Comparison of ENCODE assay signal across 7 cellular contexts in genomic region chr12:113699984-113700383, GRCh38.
A peak's percentile ranks its signal among the peaks of the same experiment; 100 is the strongest.
DNase-seq lines count a peak whose midpoint lies in the region; ATAC-seq, FAIRE-seq and TF ChIP-seq lines count a peak whose summit lies in the region.
"Not testable (repeated sequence)": the region's sequence is repeated elsewhere in the genome, so short reads cannot be mapped to it uniquely, and the experiment has no call there.

No MANE protein-coding gene starts in this region.

- H2BK12ac ChIP-seq in H1 (ENCODE audit: low read depth, low read length); neuronal stem cell (ENCODE audit: low read length): not testable (repeated sequence)

- not testable (repeated sequence) for H3K4me3 Mint-ChIP-seq in astrocyte (ENCODE audit: unreplicated experiment); glutamatergic neuron (ENCODE audit: unreplicated experiment); neural progenitor cell

- peak overlapping the region; percentile 13 for H3K27ac Mint-ChIP-seq in astrocyte (ENCODE audit: unreplicated experiment)
- H3K27ac Mint-ChIP-seq in glutamatergic neuron (ENCODE audit: unreplicated experiment), result peak overlapping the region; percentile 4
- peak overlapping the region; percentile 76 for H3K27ac Mint-ChIP-seq in neural progenitor cell

- not testable (repeated sequence) for H3K14ac ChIP-seq in H1 (ENCODE audit: insufficient read length); neuronal stem cell (ENCODE audit: low read length)

- H3K23ac ChIP-seq in H1 (ENCODE audit: insufficient read length); neuronal stem cell (ENCODE audit: low read depth, low read length, poor library complexity): not testable (repeated sequence)

- in situ Hi-C loops in K562 (cut with MboI); HepG2 (cut with HindIII; ENCODE audit: extremely low pct_ligation_motif_present, low pct_unique_long_range_greater_than_20kb): not testable (repeated sequence)

- H3K4me3 ChIP-seq in astrocyte (ENCODE audit: insufficient read depth, low read depth, low read length); K562; H1 (ENCODE audit: extremely low read depth in 1 of 4, insufficient read depth in 2 of 4, low read depth in 3 of 4, low read length in 4 of 4); HepG2 (replicated peaks in 1 of 3; ENCODE audit: insufficient read depth in 1 of 3, low read depth in 2 of 3, low read length in 3 of 3); neural progenitor cell; neuronal stem cell (ENCODE audit: low read length in 2 of 2): not testable (repeated sequence)

- not testable (repeated sequence) for H4K8ac ChIP-seq in H1 (ENCODE audit: extremely low read depth, insufficient read depth, low read length); neuronal stem cell (ENCODE audit: low read depth, low read length)

- not testable (repeated sequence) for H4K91ac ChIP-seq in H1 (replicated peaks; ENCODE audit: insufficient read length, low read length); neuronal stem cell (ENCODE audit: low read depth, low read length, poor library complexity)

- FAIRE-seq in astrocyte (lab: Jason Lieb, UNC); K562 (lab: Jason Lieb, UNC); H1 (lab: Jason Lieb, UNC); HepG2 (lab: Jason Lieb, UNC): not testable (repeated sequence)

- not testable (repeated sequence) for H3K27ac ChIP-seq in astrocyte (ENCODE audit: low read depth, low read length); K562 (ENCODE audit: extremely low read depth, low read depth, low read length); H1 (ENCODE audit: low read depth, low read length); HepG2 (ENCODE audit: extremely low read length, insufficient read depth, low read length); neural progenitor cell; neuronal stem cell (replicated peaks; ENCODE audit: low read length)

- H2BK5ac ChIP-seq in H1 (ENCODE audit: low read depth, low read length); neuronal stem cell (ENCODE audit: low read length): not testable (repeated sequence)

- intact Hi-C loops in K562 (cut with micrococcal nuclease); HepG2 (cut with micrococcal nuclease; ENCODE audit: unreplicated experiment): not testable (repeated sequence)

- not testable (repeated sequence) for H2AFZ ChIP-seq in astrocyte (ENCODE audit: low read depth, low read length); K562 (ENCODE audit: low read depth, low read length); H1 (ENCODE audit: low read length); HepG2 (ENCODE audit: low read length); neural progenitor cell (replicated peaks); neuronal stem cell (ENCODE audit: low read length)

- H3K36me3 Mint-ChIP-seq in astrocyte (ENCODE audit: low read depth, unreplicated experiment); glutamatergic neuron (ENCODE audit: unreplicated experiment); neural progenitor cell: not testable (repeated sequence)

- ATAC-seq in K562, HepG2: not testable (repeated sequence)

- not testable (repeated sequence) for DNase-seq in astrocyte (ENCODE audit: low read depth); K562 (ENCODE audit: extremely low read depth in 1 of 4, low spot score in 3 of 4); H1 (ENCODE audit: low read depth in 1 of 2, low spot score in 2 of 2); glutamatergic neuron; HepG2 (ENCODE audit: low spot score); neural progenitor cell (ENCODE audit: low spot score); neuronal stem cell (ENCODE audit: low spot score)

- H3F3A ChIP-seq in neural progenitor cell (ENCODE audit: low read depth), result peaks cover 19% of the 10 kb centered on the region

- TF ChIP-seq EP300 in K562 (IDR thresholded peaks at IDR 0.05; ENCODE audit: low read length); H1 (IDR thresholded peaks at IDR 0.05; ENCODE audit: borderline replicate concordance in 1 of 2, low read depth in 2 of 2, low read length in 2 of 2); HepG2 (IDR thresholded peaks at IDR 0.05; ENCODE audit: low read depth in 2 of 2, low read length in 2 of 2); HepG2 (CRISPR knock-in tag; IDR thresholded peaks at IDR 0.05; ENCODE audit: borderline replicate concordance): not testable (repeated sequence)

- H3K9me3 Mint-ChIP-seq in astrocyte (ENCODE audit: unreplicated experiment); glutamatergic neuron (ENCODE audit: unreplicated experiment); neural progenitor cell: not testable (repeated sequence)

- H2AK5ac ChIP-seq in H1 (ENCODE audit: low read depth, low read length); neuronal stem cell (ENCODE audit: low read depth, low read length): not testable (repeated sequence)

- not testable (repeated sequence) for H3K79me2 ChIP-seq in astrocyte (ENCODE audit: insufficient read depth, low read length); K562 (ENCODE audit: control insufficient read depth, insufficient read depth, low read length); H1 (ENCODE audit: control insufficient read depth in 1 of 2, insufficient read depth in 2 of 2, low read length in 2 of 2); HepG2 (ENCODE audit: insufficient read depth, low read length); neural progenitor cell (ENCODE audit: low read depth)

- H4K20me1 ChIP-seq in astrocyte (ENCODE audit: insufficient read depth, low read length); K562 (replicated peaks; ENCODE audit: control insufficient read depth, insufficient read depth, low read length); H1 (replicated peaks in 1 of 2; ENCODE audit: control insufficient read depth in 1 of 2, insufficient read depth in 2 of 2, low read length in 2 of 2); HepG2 (ENCODE audit: insufficient read depth, low read length); neural progenitor cell (ENCODE audit: low read depth): not testable (repeated sequence)

- not testable (repeated sequence) for TF ChIP-seq RAD21 in K562 (CRISPR knock-in tag; conservative IDR thresholded peaks at IDR 0.05 in 1 of 2, IDR thresholded peaks at IDR 0.05 in 1 of 2); H1 (IDR thresholded peaks at IDR 0.05 in 1 of 2, conservative IDR thresholded peaks at IDR 0.05 in 1 of 2; ENCODE audit: low read depth in 2 of 2, low read length in 2 of 2); HepG2 (CRISPR knock-in tag; IDR thresholded peaks at IDR 0.05)

- H3K4me2 ChIP-seq in astrocyte (ENCODE audit: low read length); K562 (ENCODE audit: insufficient read depth, low read length); H1 (ENCODE audit: insufficient read depth in 1 of 2, low read depth in 2 of 2, low read length in 2 of 2); HepG2 (ENCODE audit: low read depth, low read length); neural progenitor cell; neuronal stem cell (ENCODE audit: insufficient read depth, low read length, poor library complexity, severe bottlenecking): not testable (repeated sequence)

- not testable (repeated sequence) for H3K79me1 ChIP-seq in H1 (ENCODE audit: low read depth, low read length); neuronal stem cell (ENCODE audit: low read depth, low read length)

- not testable (repeated sequence) for H2BK120ac ChIP-seq in H1 (replicated peaks; ENCODE audit: low read depth, low read length); neuronal stem cell (ENCODE audit: low read depth, low read length)

- H3K27me3 ChIP-seq in astrocyte (ENCODE audit: insufficient read depth, low read length); H1 (replicated peaks in 1 of 4; ENCODE audit: control insufficient read depth in 3 of 4, extremely low read depth in 1 of 4, insufficient read depth in 3 of 4, low read length in 3 of 4); HepG2 (ENCODE audit: control insufficient read depth in 1 of 2, insufficient read depth in 2 of 2, low read length in 2 of 2); neural progenitor cell: not testable (repeated sequence)
- H3K27me3 ChIP-seq in K562 (ENCODE audit: control insufficient read depth in 2 of 2, insufficient read depth in 2 of 2, low read length in 2 of 2) (peaks cover 13 to 43% of the 10 kb centered on the region in 2 experiments), neuronal stem cell (ENCODE audit: control insufficient read depth in 3 of 3, insufficient read depth in 3 of 3, low read depth in 1 of 3, low read length in 3 of 3) (peaks cover 0 to 41% (median 0%) of the 10 kb centered on the region in 3 experiments)

- H3K4me1 Mint-ChIP-seq in astrocyte (ENCODE audit: low read depth, unreplicated experiment), result not testable (repeated sequence)
- H3K4me1 Mint-ChIP-seq in glutamatergic neuron (ENCODE audit: low read depth, unreplicated experiment) (peaks cover 33% of the 10 kb centered on the region), neural progenitor cell (peaks cover 39% of the 10 kb centered on the region)

- H3K9me1 ChIP-seq in K562 (ENCODE audit: control insufficient read depth, insufficient read depth, low read length), result not testable (repeated sequence)

- H3K27me3 Mint-ChIP-seq in astrocyte (ENCODE audit: low read depth, unreplicated experiment) (peaks cover 43% of the 10 kb centered on the region), neural progenitor cell (ENCODE audit: insufficient read depth, low read depth) (peaks cover 24% of the 10 kb centered on the region)
- H3K27me3 Mint-ChIP-seq in glutamatergic neuron (ENCODE audit: unreplicated experiment), result not testable (repeated sequence)

- not testable (repeated sequence) for H3K4me1 ChIP-seq in astrocyte (ENCODE audit: insufficient read depth, low read length); K562 (replicated peaks in 1 of 2; ENCODE audit: control insufficient read depth in 2 of 2, insufficient read depth in 2 of 2, low read length in 2 of 2); neuronal stem cell (ENCODE audit: control insufficient read depth in 2 of 2, insufficient read depth in 1 of 2, low read depth in 1 of 2, low read length in 2 of 2)
- peaks cover 0 to 11% (median 5%) of the 10 kb centered on the region in 4 experiments; a peak in 6 of 7 replicates for H3K4me1 ChIP-seq in H1 (replicated peaks in 1 of 4; ENCODE audit: control insufficient read depth in 3 of 4, insufficient read depth in 4 of 4, low read length in 3 of 4)
- H3K4me1 ChIP-seq in HepG2 (ENCODE audit: insufficient read depth, low read length), result peaks cover 15% of the 10 kb centered on the region
- peaks cover 30% of the 10 kb centered on the region for H3K4me1 ChIP-seq in neural progenitor cell

- not testable (repeated sequence) for H3K23me2 ChIP-seq in H1 (ENCODE audit: low read depth, low read length)

- H3K9ac ChIP-seq in astrocyte (ENCODE audit: low read length); K562 (ENCODE audit: insufficient read depth in 1 of 2, low read depth in 2 of 2, low read length in 2 of 2); H1 (replicated peaks in 1 of 4; ENCODE audit: extremely low read depth in 1 of 4, low read depth in 3 of 4, low read length in 3 of 4); HepG2 (ENCODE audit: insufficient read depth, low read depth, low read length); neural progenitor cell; neuronal stem cell (ENCODE audit: low read depth, low read length, poor library complexity): not testable (repeated sequence)

- TF ChIP-seq CTCF in astrocyte (IDR thresholded peaks at IDR 0.05; ENCODE audit: insufficient read depth, low read depth, low read length); K562 (IDR thresholded peaks at IDR 0.05 in 2 of 3, conservative IDR thresholded peaks at IDR 0.05 in 1 of 3; ENCODE audit: insufficient read depth in 2 of 3, low read depth in 1 of 3, low read length in 3 of 3); H1 (IDR thresholded peaks at IDR 0.05; ENCODE audit: control extremely low read depth in 1 of 3, insufficient read depth in 1 of 3, low read depth in 1 of 3, low read length in 3 of 3); glutamatergic neuron (IDR thresholded peaks at IDR 0.05; ENCODE audit: partially characterized antibody, unreplicated experiment); HepG2 (CRISPR knock-in tag; IDR thresholded peaks at IDR 0.05); neural progenitor cell (IDR thresholded peaks at IDR 0.05): not testable (repeated sequence)

- not testable (repeated sequence) for TF ChIP-seq POLR2A in K562 (conservative IDR thresholded peaks at IDR 0.05); H1 (IDR thresholded peaks at IDR 0.05; ENCODE audit: control extremely low read depth in 1 of 2, low read depth in 2 of 2, low read length in 2 of 2); HepG2 (IDR thresholded peaks at IDR 0.05; ENCODE audit: insufficient read depth in 1 of 2, low read depth in 2 of 2, low read length in 2 of 2)

- H4K5ac ChIP-seq in H1 (ENCODE audit: insufficient read length, low read depth, low read length), result not testable (repeated sequence)

- H3K36me3 ChIP-seq in astrocyte (ENCODE audit: insufficient read depth, low read length); K562 (ENCODE audit: control insufficient read depth, insufficient read depth, low read length); H1 (ENCODE audit: control insufficient read depth in 2 of 4, insufficient read depth in 4 of 4, low read length in 3 of 4); HepG2 (replicated peaks in 1 of 2; ENCODE audit: control insufficient read depth in 1 of 2, insufficient read depth in 2 of 2, low read length in 2 of 2); neural progenitor cell; neuronal stem cell (replicated peaks in 1 of 2; ENCODE audit: control insufficient read depth in 2 of 2, insufficient read depth in 2 of 2, low read length in 2 of 2): not testable (repeated sequence)

- WGBS in K562 (ENCODE audit: insufficient coverage, low coverage, missing lambda C conversion rate), result 4% methylated on average over 3 of the region's 3 CpGs
- 70% methylated on average over 3 of the region's 3 CpGs; no CpG with 5 or more reads in 1 of the 2 experiments for WGBS in H1 (ENCODE audit: extremely low coverage in 1 of 2, insufficient coverage in 1 of 2, insufficient read length in 1 of 2, insufficient replicate concordance in 2 of 2, low coverage in 1 of 2, low lambda C conversion rate in 2 of 2, missing lambda C conversion rate in 1 of 2), 2 experiments
- WGBS in HepG2 (ENCODE audit: low lambda C conversion rate), result 11% methylated on average over 1 of the region's 3 CpGs
- WGBS in neuronal stem cell (ENCODE audit: extremely low coverage in 2 of 2, insufficient read length in 2 of 2, insufficient replicate concordance in 1 of 2), 2 donors, result no CpG with 5 or more reads among the region's 3 CpGs

- CTCF ChIA-PET in K562 (lab: Yijun Ruan, JAX; ENCODE audit: low intra/inter-chr PET ratio); HepG2 (lab: Yijun Ruan, JAX; ENCODE audit: low intra/inter-chr PET ratio, low total read pairs): not testable (repeated sequence)
- CTCF ChIA-PET in H1 (lab: Charles Lee; ENCODE audit: partially characterized antibody), result interaction anchor here (1.4 to 1.5 kb wide), 2 partner anchors 45 to 238 kb away, joined by 3 to 4 read pairs; no protein-coding TSS in a partner anchor

- POLR2A ChIA-PET in K562 (lab: Yijun Ruan, JAX), result interaction anchor here (0.7 kb wide), 1 partner anchor 962 kb away, joined by 3 read pairs; no protein-coding TSS in a partner anchor
- POLR2A ChIA-PET in H1 (lab: Charles Lee; ENCODE audit: partially characterized antibody); HepG2 (lab: Yijun Ruan, JAX): not testable (repeated sequence)

- not testable (repeated sequence) for H3K4ac ChIP-seq in H1 (replicated peaks; ENCODE audit: insufficient read length, low read depth, low read length); neuronal stem cell (ENCODE audit: low read length)

- H2BK15ac ChIP-seq in H1 (ENCODE audit: low read length), result 0 out of 2 replicates have a peak overlapping the region, but pooled peaks have one; percentile 33
- H2BK15ac ChIP-seq in neuronal stem cell (ENCODE audit: low read length), result peak overlapping the region; percentile 5

- not testable (repeated sequence) for H2BK20ac ChIP-seq in H1 (ENCODE audit: low read length)

- H3K9me3 ChIP-seq in astrocyte (ENCODE audit: insufficient read depth, low read depth, low read length); K562 (replicated peaks; ENCODE audit: control insufficient read depth, insufficient read depth, low read depth, low read length); H1 (ENCODE audit: insufficient read depth in 2 of 2, low read depth in 1 of 2, low read length in 1 of 2); HepG2 (ENCODE audit: low read length); neural progenitor cell (ENCODE audit: low read depth); neuronal stem cell (replicated peaks in 1 of 2; ENCODE audit: control insufficient read depth in 2 of 2, insufficient read depth in 1 of 2, low read depth in 1 of 2, low read length in 2 of 2): not testable (repeated sequence)

- not testable (repeated sequence) for BruUV-seq in K562 (replicated peaks; lab: Mats Ljungman, UMichigan); HepG2 (replicated peaks; lab: Mats Ljungman, UMichigan)

- H3K56ac ChIP-seq in H1 (replicated peaks; ENCODE audit: insufficient read length, low read depth, low read length), result not testable (repeated sequence)

- not testable (repeated sequence) for H3K18ac ChIP-seq in H1 (ENCODE audit: extremely low read depth, low read length); neuronal stem cell (ENCODE audit: low read length)

Comparison
In these comparisons a context has a peak if more than half of its experiments do, and no peak if none do; other contexts are left out.
1. H3K27ac Mint-ChIP-seq: peak in every context shown above with its lines; median percentile 76 in neural progenitor cell; 13 in astrocyte; 4 in glutamatergic neuron.